ENCODE assay signal across 28 cellular contexts in the genomic region with DNA sequence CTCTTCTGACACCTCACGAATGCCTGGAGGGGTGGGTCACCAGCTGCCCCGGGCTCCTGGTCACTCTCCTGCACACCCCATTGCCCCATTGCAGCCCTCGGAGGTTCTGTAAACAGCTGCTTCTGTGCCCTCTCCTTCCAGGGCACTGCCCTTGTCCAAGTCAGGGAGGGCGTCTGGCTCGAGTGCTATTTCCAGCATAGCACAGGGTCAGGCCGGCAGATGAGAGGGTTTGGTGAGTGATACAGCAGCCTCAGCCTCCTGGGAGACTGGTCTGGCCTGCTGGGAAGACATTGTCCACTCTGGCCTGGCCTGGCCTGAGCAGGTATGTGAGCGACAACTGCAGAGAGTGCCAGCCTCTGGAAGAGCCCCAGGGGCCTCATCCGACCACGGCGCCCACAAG.
"Had no signal": no experiment of that assay in that cellular context is flagged by ENCODE, and none has a peak within 500 bp of the region (broad histone marks: within the 10 kb centered on the region; RNA-seq: fewer than 3 reads in every experiment).

No MANE protein-coding gene starts in this region.

- DNase-seq: dermis blood vessel endothelial cell; effector memory CD4-positive, alpha-beta T cell; hypothalamus; immature natural killer cell; islet precursor cell; kidney glomerular epithelial cell; mesenchymal stem cell; midbrain; naive thymus-derived CD4-positive, alpha-beta T cell; nucleus accumbens; ovary; psoas muscle; right lobe of liver; stimulated activated CD4-positive, alpha-beta T cell treated with anti-CD3 and anti-CD28 coated beads, Interleukin-12 subunit alpha, Interleukin-12 subunit beta, amount 100 ng/mL, for 4 hours; stimulated activated CD4-positive, alpha-beta T cell treated with anti-CD3 and anti-CD28 coated beads, Interleukin-1b, Interleukin-23, amount 100 ng/mL, for 48 hours; stimulated activated CD4-positive, alpha-beta T cell treated with anti-CD3 and anti-CD28 coated beads, Interleukin-4, amount 100 ng/mL, for 1 hour; stimulated activated CD8-positive, alpha-beta memory T cell treated with anti-CD3 and anti-CD28 coated beads, Interleukin-4, amount 100 ng/mL, for 48 hours; stimulated activated naive CD4-positive, alpha-beta T cell; substantia nigra; transverse colon had no signal

- H3K4me3 ChIP-seq: coronary artery, esophagus muscularis mucosa, gastroesophageal sphincter, neural progenitor cell, ovary, psoas muscle, right lobe of liver, smooth muscle cell, thoracic aorta, transverse colon, vagina had no signal

- H3K4me1 ChIP-seq: esophagus muscularis mucosa, foreskin keratinocyte, gastroesophageal sphincter, psoas muscle, transverse colon, vagina had no signal

- H3K27ac ChIP-seq: coronary artery, esophagus muscularis mucosa, foreskin keratinocyte, gastroesophageal sphincter, neural progenitor cell, ovary, psoas muscle, right lobe of liver, thoracic aorta, transverse colon, vagina had no signal

- H3K36me3 ChIP-seq: esophagus muscularis mucosa, gastroesophageal sphincter, neural progenitor cell, ovary, right lobe of liver, thoracic aorta, transverse colon, vagina had no signal

- H3K27me3 ChIP-seq: foreskin keratinocyte, neural progenitor cell, ovary, right lobe of liver, vagina had no signal

- ATAC-seq: gastroesophageal sphincter; naive thymus-derived CD4-positive, alpha-beta T cell; psoas muscle; right lobe of liver had no signal

- H3K9me3 ChIP-seq: esophagus muscularis mucosa, gastroesophageal sphincter, ovary, psoas muscle, right lobe of liver, thoracic aorta, transverse colon, vagina had no signal
